23 cellular contexts compared by ENCODE assay signal in genomic region chr5:93243481-93243880, GRCh38.
A peak's percentile ranks its signal among the peaks of the same experiment; 100 is the strongest.
DNase-seq lines count a peak whose midpoint lies in the region; ATAC-seq, FAIRE-seq and TF ChIP-seq lines count a peak whose summit lies in the region.
"Had no signal": no experiment of that assay in that cellular context is flagged by ENCODE, and none has a peak within 500 bp of the region (broad histone marks: within the 10 kb centered on the region; RNA-seq: fewer than 3 reads in every experiment).

No MANE protein-coding gene starts in this region.

- H4K20me1 ChIP-seq in endothelial cell of umbilical vein (replicated peaks; ENCODE audit: control insufficient read depth, extremely low read depth, insufficient read depth, low read length) = no peaks in the 10 kb centered on the region

- H2AFZ ChIP-seq in endothelial cell of umbilical vein (ENCODE audit: low read depth, low read length) = peak overlapping the region; percentile 44
- H2AFZ ChIP-seq: GM23338 had no signal

- H3K4me3 ChIP-seq in endothelial cell of umbilical vein (replicated peaks in 1 of 3; ENCODE audit: insufficient read depth in 1 of 3, low read depth in 1 of 3, low read length in 3 of 3) (no peak overlapping the region), uterus (no peak overlapping the region), tibial nerve (no peak overlapping the region)
- H3K4me3 ChIP-seq: GM23338, K562 had no signal

- H3K4me1 Mint-ChIP-seq in neural crest cell = peaks cover 46% of the 10 kb centered on the region
- H3K4me1 Mint-ChIP-seq: CD4-positive, CD25-positive, alpha-beta regulatory T cell; CD8-positive, alpha-beta memory T cell had no signal

- intact Hi-C loops in endothelial cell of umbilical vein (cut with micrococcal nuclease) (no loop called here), uterus (cut with DNase I; ENCODE audit: low total_unique reads) (no loop called here)

- no peak for TF ChIP-seq EP300 in tibial nerve (IDR thresholded peaks at IDR 0.05)

- no peak for FAIRE-seq in endothelial cell of umbilical vein (lab: Jason Lieb, UNC)
- FAIRE-seq: A204.1, D721Med, G401.6, GM12891, K562 had no signal

- no peak overlapping the region for H3K9ac ChIP-seq in endothelial cell of umbilical vein (replicated peaks; ENCODE audit: extremely low read depth, insufficient read depth, low read length)

- H3K9me1 ChIP-seq in endothelial cell of umbilical vein (replicated peaks; ENCODE audit: control insufficient read depth, extremely low read depth, insufficient read depth, low read length) = no peaks in the 10 kb centered on the region

- H3K4me1 ChIP-seq in endothelial cell of umbilical vein (ENCODE audit: control insufficient read depth, extremely low read depth, insufficient read depth, low read length) (peaks cover 9% of the 10 kb centered on the region), uterus (peaks cover 0 to 10% of the 10 kb centered on the region in 2 donors), tibial nerve (peaks cover 0 to 53% (median 8%) of the 10 kb centered on the region in 4 donors)
- H3K4me1 ChIP-seq: BE2C, Caco-2 had no signal

- H3K27me3 ChIP-seq in endothelial cell of umbilical vein (ENCODE audit: control insufficient read depth in 2 of 2, insufficient read depth in 2 of 2, low read length in 2 of 2) (no peaks in the 10 kb centered on the region), uterus (no peaks in the 10 kb centered on the region), tibial nerve (no peaks in the 10 kb centered on the region)
- H3K27me3 ChIP-seq: BE2C had no signal

- POLR2A ChIA-PET in endothelial cell of umbilical vein (lab: Charles Lee) = no interaction called here

- CTCF ChIA-PET in endothelial cell of umbilical vein (lab: Charles Lee) = interaction anchor here (2.5 kb wide), 1 partner anchor 151 kb away, joined by 7 read pairs; no protein-coding TSS in a partner anchor

- ATAC-seq in GM18868 (IDR thresholded peaks at IDR 0.05; ENCODE audit: unreplicated experiment) (no peak), HG03469 (IDR thresholded peaks at IDR 0.05; ENCODE audit: unreplicated experiment) (no peak)
- ATAC-seq: GM23338, K562 had no signal

- peaks cover 6% of the 10 kb centered on the region for H3K9me3 Mint-ChIP-seq in neural crest cell
- H3K9me3 Mint-ChIP-seq: CD8-positive, alpha-beta memory T cell; GM23338 had no signal

- H3K27ac Mint-ChIP-seq in neural crest cell (ENCODE audit: unreplicated experiment) = peak overlapping the region; percentile 44
- H3K27ac Mint-ChIP-seq: CD4-positive, CD25-positive, alpha-beta regulatory T cell; CD8-positive, alpha-beta memory T cell; GM23338 had no signal

- H3K36me3 ChIP-seq in endothelial cell of umbilical vein (ENCODE audit: control insufficient read depth in 2 of 2, extremely low read depth in 1 of 2, insufficient read depth in 2 of 2, low read length in 2 of 2) = no peaks in the 10 kb centered on the region
- no peaks in the 10 kb centered on the region for H3K36me3 ChIP-seq in uterus
- no peaks in the 10 kb centered on the region for H3K36me3 ChIP-seq in tibial nerve
- H3K36me3 ChIP-seq: BE2C had no signal

- no TSS peak for BruUV-seq in endothelial cell of umbilical vein (replicated peaks; lab: Mats Ljungman, UMichigan)

- dilution Hi-C loops in endothelial cell of umbilical vein (cut with MboI; ENCODE audit: extremely low pct_ligation_motif_present, low sequenced_read_pairs) = no loop called here

- DNase-seq in dermis microvascular lymphatic vessel endothelial cell (ENCODE audit: low read depth in 2 of 2) = peak; percentile 31 to 46
- DNase-seq in endothelial cell of umbilical vein (ENCODE audit: low read depth, low spot score) = peak; percentile 59
- DNase-seq in neural crest cell (ENCODE audit: low read depth, low spot score) = no peak
- DNase-seq in uterus = no peak
- DNase-seq in cerebellar nuclear complex (lab: John Stamatoyannopoulos, UW) = no peak
- no peak for DNase-seq in tibial nerve (ENCODE audit: low spot score in 2 of 2)
- DNase-seq: ACHN; BE2C; C1 segment of cervical spinal cord; Caco-2; CD4-positive, CD25-positive, alpha-beta regulatory T cell; CD8-positive, alpha-beta memory T cell; H7; IMR-90 had no signal

- no peaks in the 10 kb centered on the region for H3K27me3 Mint-ChIP-seq in neural crest cell (ENCODE audit: low read depth)
- H3K27me3 Mint-ChIP-seq: CD4-positive, CD25-positive, alpha-beta regulatory T cell; CD8-positive, alpha-beta memory T cell had no signal

- TF ChIP-seq POLR2A in endothelial cell of umbilical vein (IDR thresholded peaks at IDR 0.05; ENCODE audit: low read depth, low read length) (no peak), uterus (IDR thresholded peaks at IDR 0.05) (no peak), tibial nerve (IDR thresholded peaks at IDR 0.05) (no peak)

- no peaks in the 10 kb centered on the region for H3K9me3 ChIP-seq in endothelial cell of umbilical vein (replicated peaks; ENCODE audit: control insufficient read depth, insufficient read depth, low read length)
- H3K9me3 ChIP-seq in uterus = no peaks in the 10 kb centered on the region
- H3K9me3 ChIP-seq in tibial nerve = no peaks in the 10 kb centered on the region
- H3K9me3 ChIP-seq: BE2C, Caco-2 had no signal

- H3K79me2 ChIP-seq in endothelial cell of umbilical vein (ENCODE audit: control insufficient read depth, insufficient read depth, low read length) = no peaks in the 10 kb centered on the region

- TF ChIP-seq CTCF in endothelial cell of umbilical vein (IDR thresholded peaks at IDR 0.05; ENCODE audit: extremely low read depth in 1 of 2, insufficient read depth in 1 of 2, low read depth in 1 of 2, low read length in 2 of 2) (no peak), neural crest cell (conservative IDR thresholded peaks at IDR 0.05) (no peak), uterus (IDR thresholded peaks at IDR 0.05) (no peak), tibial nerve (IDR thresholded peaks at IDR 0.05) (no peak)

- no peak overlapping the region for H3K4me3 Mint-ChIP-seq in neural crest cell
- H3K4me3 Mint-ChIP-seq: CD4-positive, CD25-positive, alpha-beta regulatory T cell; CD8-positive, alpha-beta memory T cell; GM23338 had no signal

- peak overlapping the region; percentile 52 for H3K4me2 ChIP-seq in endothelial cell of umbilical vein (ENCODE audit: insufficient read depth, low read length)
- H3K4me2 ChIP-seq: GM23338 had no signal

- 82 to 83% methylated on average over 1 of the region's 1 CpG for WGBS in tibial nerve, 2 donors

- peaks cover 6% of the 10 kb centered on the region for H3K36me3 Mint-ChIP-seq in neural crest cell (ENCODE audit: low read depth)
- H3K36me3 Mint-ChIP-seq: CD4-positive, CD25-positive, alpha-beta regulatory T cell; CD8-positive, alpha-beta memory T cell had no signal

- H3K27ac ChIP-seq in endothelial cell of umbilical vein (ENCODE audit: insufficient read depth, low read depth, low read length) (no peak overlapping the region), uterus (peak overlapping the region; percentile 61 to 86), tibial nerve (no peak overlapping the region)
- H3K27ac ChIP-seq: HL-60 had no signal

TF ChIP-seq in endothelial cell of umbilical vein, 7 proteins besides CTCF, POLR2A, EP300 and RAD21:
- no peak for TF ChIP-seq POLR2AphosphoS5 (IDR thresholded peaks at IDR 0.05; ENCODE audit: insufficient read depth, low read depth, low read length)
- no peak for TF ChIP-seq EZH2 (IDR thresholded peaks at IDR 0.05; ENCODE audit: borderline replicate concordance, low read depth, low read length, severe bottlenecking)
- TF ChIP-seq GATA2 (IDR thresholded peaks at IDR 0.05; ENCODE audit: insufficient read depth, insufficient read length, low read depth, low read length) = no peak
- no peak for TF ChIP-seq MAX (IDR thresholded peaks at IDR 0.05; ENCODE audit: insufficient read depth, insufficient read length)
- TF ChIP-seq JUN (IDR thresholded peaks at IDR 0.05; ENCODE audit: borderline replicate concordance, insufficient read depth, insufficient read length, low read depth) = no peak
- no peak for TF ChIP-seq FOS (IDR thresholded peaks at IDR 0.05; ENCODE audit: borderline replicate concordance, insufficient read depth, low read length)
- no peak for TF ChIP-seq MYC (IDR thresholded peaks at IDR 0.05; ENCODE audit: low read depth, low read length)

Comparison
In these comparisons a context has a peak if more than half of its experiments do, and no peak if none do; other contexts are left out.
1. DNase-seq: peak in dermis microvascular lymphatic vessel endothelial cell (2 of 2) and endothelial cell of umbilical vein (single experiment); none in neural crest cell (single experiment), uterus (0 of 2), cerebellar nuclear complex (0 of 2) and tibial nerve (0 of 2).
2. H3K27ac ChIP-seq: peak in uterus (2 of 2); none in endothelial cell of umbilical vein (single experiment) and tibial nerve (0 of 4).